In genomic region chr14:70886421-70887206, GRCh38 we compare ENCODE assay signal across 1 cellular context.
TF ChIP-seq lines count a peak whose summit lies in the region.

No MANE protein-coding gene starts in this region.

TF ChIP-seq in GM12878, 131 proteins besides CTCF, POLR2A, EP300 and RAD21 (continued from another document and continues in another):
- TF ChIP-seq, protein P1, sequence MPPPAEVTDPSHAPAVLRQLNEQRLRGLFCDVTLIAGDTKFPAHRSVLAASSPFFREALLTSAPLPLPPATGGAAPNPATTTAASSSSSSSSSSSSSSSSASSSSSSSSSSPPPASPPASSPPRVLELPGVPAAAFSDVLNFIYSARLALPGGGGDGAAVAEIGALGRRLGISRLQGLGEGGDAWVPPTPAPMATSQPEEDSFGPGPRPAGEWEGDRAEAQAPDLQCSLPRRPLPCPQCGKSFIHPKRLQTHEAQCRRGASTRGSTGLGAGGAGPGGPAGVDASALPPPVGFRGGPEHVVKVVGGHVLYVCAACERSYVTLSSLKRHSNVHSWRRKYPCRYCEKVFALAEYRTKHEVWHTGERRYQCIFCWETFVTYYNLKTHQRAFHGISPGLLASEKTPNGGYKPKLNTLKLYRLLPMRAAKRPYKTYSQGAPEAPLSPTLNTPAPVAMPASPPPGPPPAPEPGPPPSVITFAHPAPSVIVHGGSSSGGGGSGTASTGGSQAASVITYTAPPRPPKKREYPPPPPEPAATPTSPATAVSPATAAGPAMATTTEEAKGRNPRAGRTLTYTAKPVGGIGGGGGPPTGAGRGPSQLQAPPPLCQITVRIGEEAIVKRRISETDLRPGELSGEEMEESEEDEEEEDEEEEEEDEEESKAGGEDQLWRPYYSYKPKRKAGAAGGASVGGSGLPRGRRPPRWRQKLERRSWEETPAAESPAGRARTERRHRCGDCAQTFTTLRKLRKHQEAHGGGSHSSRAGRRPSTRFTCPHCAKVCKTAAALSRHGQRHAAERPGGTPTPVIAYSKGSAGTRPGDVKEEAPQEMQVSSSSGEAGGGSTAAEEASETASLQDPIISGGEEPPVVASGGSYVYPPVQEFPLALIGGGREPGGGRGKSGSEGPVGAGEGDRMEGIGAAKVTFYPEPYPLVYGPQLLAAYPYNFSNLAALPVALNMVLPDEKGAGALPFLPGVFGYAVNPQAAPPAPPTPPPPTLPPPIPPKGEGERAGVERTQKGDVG (CRISPR knock-in tag; IDR thresholded peaks at IDR 0.05) = no peak
- TF ChIP-seq TBL1XR1 (IDR thresholded peaks at IDR 0.05; ENCODE audit: low read depth, low read length) (peak; percentile 18; the same call in 1 of the 2 replicates), CBX3 (IDR thresholded peaks at IDR 0.05; ENCODE audit: borderline replicate concordance, low read depth) (no peak), POU2F2 (IDR thresholded peaks at IDR 0.05; ENCODE audit: borderline replicate concordance, low read depth, low read length) (peak; percentile 25; the same call in 1 of the 3 replicates), USF2 (IDR thresholded peaks at IDR 0.05; ENCODE audit: borderline replicate concordance, low read depth, low read length) (no peak), SREBF1 (IDR thresholded peaks at IDR 0.05; ENCODE audit: low read length) (no peak), EGR1 (IDR thresholded peaks at IDR 0.05; ENCODE audit: borderline replicate concordance in 1 of 2, low read depth in 2 of 2, low read length in 2 of 2) (peak in 1 of 2 experiments; percentile 65; a peak in 1 of 3 replicates), SIX5 (IDR thresholded peaks at IDR 0.05; ENCODE audit: low read depth, low read length, severe bottlenecking) (no peak), HDAC2 (IDR thresholded peaks at IDR 0.05) (no peak), YBX1 (IDR thresholded peaks at IDR 0.05) (no peak), SUPT20H (IDR thresholded peaks at IDR 0.05; ENCODE audit: borderline replicate concordance, control insufficient read depth, low read depth, low read length) (no peak), SMAD1 (IDR thresholded peaks at IDR 0.05; ENCODE audit: low read depth, partially characterized antibody) (no peak), ZNF217 (IDR thresholded peaks at IDR 0.05) (no peak), NR2C1 (IDR thresholded peaks at IDR 0.05) (no peak), E2F4 (IDR thresholded peaks at IDR 0.05; ENCODE audit: low read depth, low read length) (no peak), DPF2 (IDR thresholded peaks at IDR 0.05) (peak; percentile 89), ASH2L (IDR thresholded peaks at IDR 0.05; ENCODE audit: borderline replicate concordance, low read depth) (peak; percentile 26; the same call in 1 of the 2 replicates), ZNF274 (IDR thresholded peaks at IDR 0.05; ENCODE audit: insufficient read depth, insufficient read length) (no peak), SPI1 (IDR thresholded peaks at IDR 0.05; ENCODE audit: borderline replicate concordance, insufficient read depth, low read depth, low read length) (peak; percentile 75), PBX3 (IDR thresholded peaks at IDR 0.05; ENCODE audit: insufficient replicate concordance, low read depth, low read length) (no peak), ZNF384 (IDR thresholded peaks at IDR 0.05; ENCODE audit: borderline replicate concordance, low read depth, low read length) (no peak), RCOR1 (conservative IDR thresholded peaks at IDR 0.05; ENCODE audit: low read depth, low read length) (no peak), KAT2A (conservative IDR thresholded peaks at IDR 0.05; ENCODE audit: control insufficient read depth, low read depth, low read length) (no peak), NFIC (IDR thresholded peaks at IDR 0.05; ENCODE audit: low read depth, low read length) (peak; percentile 89), ZSCAN29 (IDR thresholded peaks at IDR 0.05) (no peak), ZNF592 (IDR thresholded peaks at IDR 0.05) (no peak), CREM (IDR thresholded peaks at IDR 0.05; ENCODE audit: low read depth) (peak; percentile 78), SMAD5 (IDR thresholded peaks at IDR 0.05; ENCODE audit: low read depth) (no peak), GABPA (IDR thresholded peaks at IDR 0.05; ENCODE audit: low read depth) (0 out of 2 replicates have a peak, but pooled peaks have one; percentile 19), RFX5 (IDR thresholded peaks at IDR 0.05; ENCODE audit: low read depth, low read length) (no peak), MEF2A (IDR thresholded peaks at IDR 0.05; ENCODE audit: insufficient read depth, low read depth, low read length) (no peak), BACH1 (IDR thresholded peaks at IDR 0.05; ENCODE audit: borderline replicate concordance) (no peak), MTA3 (IDR thresholded peaks at IDR 0.05; ENCODE audit: borderline replicate concordance, low read length) (peak; percentile 85), ZNF207 (IDR thresholded peaks at IDR 0.05; ENCODE audit: borderline replicate concordance) (no peak), PML (IDR thresholded peaks at IDR 0.05; ENCODE audit: low read length) (peak; percentile 69; the same call in 1 of the 2 replicates), ESRRA (IDR thresholded peaks at IDR 0.05; ENCODE audit: low read length) (no peak), POLR2AphosphoS5 (IDR thresholded peaks at IDR 0.05; ENCODE audit: low read length) (peak; percentile 53; the same call in 1 of the 2 replicates), STAT1 (conservative IDR thresholded peaks at IDR 0.05) (no peak), CEBPB (IDR thresholded peaks at IDR 0.05; ENCODE audit: borderline replicate concordance in 1 of 2, low read depth in 2 of 2, low read length in 2 of 2) (no peak), ZNF622 (IDR thresholded peaks at IDR 0.05) (no peak)
- TF ChIP-seq, protein P2, sequence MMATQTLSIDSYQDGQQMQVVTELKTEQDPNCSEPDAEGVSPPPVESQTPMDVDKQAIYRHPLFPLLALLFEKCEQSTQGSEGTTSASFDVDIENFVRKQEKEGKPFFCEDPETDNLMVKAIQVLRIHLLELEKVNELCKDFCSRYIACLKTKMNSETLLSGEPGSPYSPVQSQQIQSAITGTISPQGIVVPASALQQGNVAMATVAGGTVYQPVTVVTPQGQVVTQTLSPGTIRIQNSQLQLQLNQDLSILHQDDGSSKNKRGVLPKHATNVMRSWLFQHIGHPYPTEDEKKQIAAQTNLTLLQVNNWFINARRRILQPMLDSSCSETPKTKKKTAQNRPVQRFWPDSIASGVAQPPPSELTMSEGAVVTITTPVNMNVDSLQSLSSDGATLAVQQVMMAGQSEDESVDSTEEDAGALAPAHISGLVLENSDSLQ (IDR thresholded peaks at IDR 0.05) = peak; percentile 29; the same call in 1 of the 2 replicates
- TF ChIP-seq, protein P3, sequence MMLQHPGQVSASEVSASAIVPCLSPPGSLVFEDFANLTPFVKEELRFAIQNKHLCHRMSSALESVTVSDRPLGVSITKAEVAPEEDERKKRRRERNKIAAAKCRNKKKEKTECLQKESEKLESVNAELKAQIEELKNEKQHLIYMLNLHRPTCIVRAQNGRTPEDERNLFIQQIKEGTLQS (IDR thresholded peaks at IDR 0.05; ENCODE audit: borderline replicate concordance, extremely low read depth, low read depth, low read length) = no peak
- TF ChIP-seq, protein P4, sequence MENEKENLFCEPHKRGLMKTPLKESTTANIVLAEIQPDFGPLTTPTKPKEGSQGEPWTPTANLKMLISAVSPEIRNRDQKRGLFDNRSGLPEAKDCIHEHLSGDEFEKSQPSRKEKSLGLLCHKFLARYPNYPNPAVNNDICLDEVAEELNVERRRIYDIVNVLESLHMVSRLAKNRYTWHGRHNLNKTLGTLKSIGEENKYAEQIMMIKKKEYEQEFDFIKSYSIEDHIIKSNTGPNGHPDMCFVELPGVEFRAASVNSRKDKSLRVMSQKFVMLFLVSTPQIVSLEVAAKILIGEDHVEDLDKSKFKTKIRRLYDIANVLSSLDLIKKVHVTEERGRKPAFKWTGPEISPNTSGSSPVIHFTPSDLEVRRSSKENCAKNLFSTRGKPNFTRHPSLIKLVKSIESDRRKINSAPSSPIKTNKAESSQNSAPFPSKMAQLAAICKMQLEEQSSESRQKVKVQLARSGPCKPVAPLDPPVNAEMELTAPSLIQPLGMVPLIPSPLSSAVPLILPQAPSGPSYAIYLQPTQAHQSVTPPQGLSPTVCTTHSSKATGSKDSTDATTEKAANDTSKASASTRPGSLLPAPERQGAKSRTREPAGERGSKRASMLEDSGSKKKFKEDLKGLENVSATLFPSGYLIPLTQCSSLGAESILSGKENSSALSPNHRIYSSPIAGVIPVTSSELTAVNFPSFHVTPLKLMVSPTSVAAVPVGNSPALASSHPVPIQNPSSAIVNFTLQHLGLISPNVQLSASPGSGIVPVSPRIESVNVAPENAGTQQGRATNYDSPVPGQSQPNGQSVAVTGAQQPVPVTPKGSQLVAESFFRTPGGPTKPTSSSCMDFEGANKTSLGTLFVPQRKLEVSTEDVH (IDR thresholded peaks at IDR 0.05; ENCODE audit: low read depth, partially characterized antibody) = no peak
- TF ChIP-seq, protein P5, sequence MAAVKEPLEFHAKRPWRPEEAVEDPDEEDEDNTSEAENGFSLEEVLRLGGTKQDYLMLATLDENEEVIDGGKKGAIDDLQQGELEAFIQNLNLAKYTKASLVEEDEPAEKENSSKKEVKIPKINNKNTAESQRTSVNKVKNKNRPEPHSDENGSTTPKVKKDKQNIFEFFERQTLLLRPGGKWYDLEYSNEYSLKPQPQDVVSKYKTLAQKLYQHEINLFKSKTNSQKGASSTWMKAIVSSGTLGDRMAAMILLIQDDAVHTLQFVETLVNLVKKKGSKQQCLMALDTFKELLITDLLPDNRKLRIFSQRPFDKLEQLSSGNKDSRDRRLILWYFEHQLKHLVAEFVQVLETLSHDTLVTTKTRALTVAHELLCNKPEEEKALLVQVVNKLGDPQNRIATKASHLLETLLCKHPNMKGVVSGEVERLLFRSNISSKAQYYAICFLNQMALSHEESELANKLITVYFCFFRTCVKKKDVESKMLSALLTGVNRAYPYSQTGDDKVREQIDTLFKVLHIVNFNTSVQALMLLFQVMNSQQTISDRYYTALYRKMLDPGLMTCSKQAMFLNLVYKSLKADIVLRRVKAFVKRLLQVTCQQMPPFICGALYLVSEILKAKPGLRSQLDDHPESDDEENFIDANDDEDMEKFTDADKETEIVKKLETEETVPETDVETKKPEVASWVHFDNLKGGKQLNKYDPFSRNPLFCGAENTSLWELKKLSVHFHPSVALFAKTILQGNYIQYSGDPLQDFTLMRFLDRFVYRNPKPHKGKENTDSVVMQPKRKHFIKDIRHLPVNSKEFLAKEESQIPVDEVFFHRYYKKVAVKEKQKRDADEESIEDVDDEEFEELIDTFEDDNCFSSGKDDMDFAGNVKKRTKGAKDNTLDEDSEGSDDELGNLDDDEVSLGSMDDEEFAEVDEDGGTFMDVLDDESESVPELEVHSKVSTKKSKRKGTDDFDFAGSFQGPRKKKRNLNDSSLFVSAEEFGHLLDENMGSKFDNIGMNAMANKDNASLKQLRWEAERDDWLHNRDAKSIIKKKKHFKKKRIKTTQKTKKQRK (IDR thresholded peaks at IDR 0.05; ENCODE audit: low read depth, low read length) = no peak
- TF ChIP-seq, protein P6, sequence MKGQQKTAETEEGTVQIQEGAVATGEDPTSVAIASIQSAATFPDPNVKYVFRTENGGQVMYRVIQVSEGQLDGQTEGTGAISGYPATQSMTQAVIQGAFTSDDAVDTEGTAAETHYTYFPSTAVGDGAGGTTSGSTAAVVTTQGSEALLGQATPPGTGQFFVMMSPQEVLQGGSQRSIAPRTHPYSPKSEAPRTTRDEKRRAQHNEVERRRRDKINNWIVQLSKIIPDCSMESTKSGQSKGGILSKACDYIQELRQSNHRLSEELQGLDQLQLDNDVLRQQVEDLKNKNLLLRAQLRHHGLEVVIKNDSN (IDR thresholded peaks at IDR 0.05; ENCODE audit: borderline replicate concordance, extremely low read length, insufficient read depth, low read depth, low read length) = no peak
